In genomic region chr10:86645111-86645445, GRCh38 we compare ENCODE assay signal across 16 cellular contexts. TPM values are rescaled to one million over a fixed set of nuclear protein-coding genes. Genes with fewer than 3 reads are reported as not detected.
"Had no signal": no experiment of that assay in that cellular context is flagged by ENCODE, and none has a peak within 500 bp of the region (broad histone marks: within the 10 kb centered on the region; RNA-seq: fewer than 3 reads in every experiment).

No MANE protein-coding gene starts in this region.

- H3K27ac ChIP-seq: ovary, spleen, thyroid gland had no signal

- ATAC-seq: left lobe of liver had no signal

- H3K9me3 ChIP-seq: ascending aorta, esophagus squamous epithelium, ovary, thyroid gland had no signal

- H3K27me3 ChIP-seq: ascending aorta, ovary, thyroid gland had no signal

- DNase-seq: activated naive CD4-positive, alpha-beta T cell treated with Interleukin-2 at 50 U/mL for 16 hours; esophagus squamous epithelium; ovary; stimulated activated CD4-positive, alpha-beta T cell treated with anti-CD3 and anti-CD28 coated beads, Interleukin-1b, Interleukin-23, amount 100 ng/mL, for 48 hours; stimulated activated naive CD4-positive, alpha-beta T cell; T-helper 9 cell; thyroid gland had no signal

- H3K4me3 Mint-ChIP-seq: activated CD8-positive, alpha-beta T cell treated with anti-CD3 and anti-CD28 coated beads for 36 hours; activated naive CD8-positive, alpha-beta T cell treated with anti-CD3 and anti-CD28 coated beads, Interleukin-2, amount 50 U/mL, for 24 hours; activated T-helper 1 cell treated with anti-CD3 and anti-CD28 coated beads, Interleukin-12 subunit alpha, Interleukin-12 subunit beta, Interleukin-2, Interleukin-4 antibody, amounts not matched to agents 30 ng/mL and 10 ng/mL and 1 ng/mL, durations not matched to agents 14 hours and 24 hours and 36 hours had no signal

- H3K4me3 ChIP-seq: ascending aorta, esophagus squamous epithelium, ovary, spleen, thyroid gland had no signal

- H3K36me3 ChIP-seq: ascending aorta, esophagus squamous epithelium, ovary, spleen, thyroid gland had no signal

- H3K27ac Mint-ChIP-seq: activated CD8-positive, alpha-beta T cell treated with anti-CD3 and anti-CD28 coated beads for 36 hours; activated naive CD8-positive, alpha-beta T cell treated with anti-CD3 and anti-CD28 coated beads, Interleukin-2, amount 50 U/mL, for 24 hours; activated T-helper 1 cell treated with anti-CD3 and anti-CD28 coated beads, Interleukin-12 subunit alpha, Interleukin-12 subunit beta, Interleukin-2, Interleukin-4 antibody, amounts not matched to agents 30 ng/mL and 10 ng/mL and 1 ng/mL, durations not matched to agents 14 hours and 24 hours and 36 hours had no signal

RNA-seq across cellular contexts. Expression of gene OPN4, which starts 9.3 kb away (rescaled TPM):
- total RNA-seq: activated CD8-positive, alpha-beta T cell treated with anti-CD3 and anti-CD28 coated beads for 36 hours; activated T-helper 1 cell treated with anti-CD3 and anti-CD28 coated beads, Interleukin-12 subunit alpha, Interleukin-12 subunit beta, Interleukin-2, Interleukin-4 antibody, amounts not matched to agents 30 ng/mL and 10 ng/mL and 1 ng/mL, durations not matched to agents 14 hours and 24 hours and 36 hours; ascending aorta; bronchial epithelial cell; esophagus squamous epithelium; left lobe of liver; ovary; renal cortical epithelial cell; spleen had no signal
- polyA plus RNA-seq: neural cell, spleen had no signal

RNA-seq across cellular contexts. Expression of gene LDB3, which starts 23.2 kb away (rescaled TPM):
- total RNA-seq: bronchial epithelial cell had no signal
